9 cellular contexts compared by ENCODE assay signal in genomic region chr17:29136998-29137730, GRCh38. TPM values are rescaled to one million over a fixed set of nuclear protein-coding genes. Genes with fewer than 3 reads are reported as not detected.
DNase-seq lines count a peak whose midpoint lies in the region; ATAC-seq and TF ChIP-seq lines count a peak whose summit lies in the region.
"Had no signal": no experiment of that assay in that cellular context is flagged by ENCODE, and none has a peak within 500 bp of the region (broad histone marks: within the 10 kb centered on the region; RNA-seq: fewer than 3 reads in every experiment).

No MANE protein-coding gene starts in this region.

- peak overlapping the region; percentile 92 for H3K4me3 Mint-ChIP-seq in activated CD8-positive, alpha-beta T cell treated with anti-CD3 and anti-CD28 coated beads, Interleukin-2, amount 10 ng/mL, durations not matched to agents 7 days and 5 days
- H3K4me3 Mint-ChIP-seq in immature natural killer cell = peak overlapping the region in 3 of 5 donors; percentile 2 to 90 (median 54)

- H3K27me3 ChIP-seq in AG04450 (ENCODE audit: control insufficient read depth, insufficient read depth, low read length) = no peaks in the 10 kb centered on the region

- peaks cover 28% of the 10 kb centered on the region for H3K36me3 Mint-ChIP-seq in activated CD8-positive, alpha-beta T cell treated with anti-CD3 and anti-CD28 coated beads, Interleukin-2, amount 10 ng/mL, durations not matched to agents 7 days and 5 days (ENCODE audit: low read depth)
- peaks cover 0 to 4% (median 0%) of the 10 kb centered on the region in 3 donors for H3K36me3 Mint-ChIP-seq in immature natural killer cell

- no peak for ATAC-seq in activated CD8-positive, alpha-beta T cell treated with anti-CD3 and anti-CD28 coated beads, Interleukin-2, amount 10 ng/mL, durations not matched to agents 7 days and 5 days
- ATAC-seq in HG02852 (IDR thresholded peaks at IDR 0.05; ENCODE audit: unreplicated experiment) = no peak

- H3K4me1 Mint-ChIP-seq in activated CD8-positive, alpha-beta T cell treated with anti-CD3 and anti-CD28 coated beads, Interleukin-2, amount 10 ng/mL, durations not matched to agents 7 days and 5 days (ENCODE audit: low read depth) = peaks cover 62% of the 10 kb centered on the region
- H3K4me1 Mint-ChIP-seq in immature natural killer cell = peaks cover 52 to 59% of the 10 kb centered on the region in 2 donors

- H3K27me3 Mint-ChIP-seq in activated CD8-positive, alpha-beta T cell treated with anti-CD3 and anti-CD28 coated beads, Interleukin-2, amount 10 ng/mL, durations not matched to agents 7 days and 5 days (ENCODE audit: low read depth) = no peaks in the 10 kb centered on the region
- peaks cover 0 to 3% (median 0%) of the 10 kb centered on the region in 3 donors for H3K27me3 Mint-ChIP-seq in immature natural killer cell (ENCODE audit: low read depth in 3 of 3)

- no peaks in the 10 kb centered on the region for H3K9me3 ChIP-seq in AG04450 (ENCODE audit: control insufficient read depth, insufficient read depth, low read length)

- no peaks in the 10 kb centered on the region for H3K9me3 Mint-ChIP-seq in activated CD8-positive, alpha-beta T cell treated with anti-CD3 and anti-CD28 coated beads, Interleukin-2, amount 10 ng/mL, durations not matched to agents 7 days and 5 days (ENCODE audit: insufficient read depth)
- no peaks in the 10 kb centered on the region for H3K9me3 Mint-ChIP-seq in immature natural killer cell

- no peak overlapping the region for H3K4me3 ChIP-seq in AG04450 (ENCODE audit: low read depth, low read length)

- peak overlapping the region; percentile 98 for H3K27ac Mint-ChIP-seq in activated CD8-positive, alpha-beta T cell treated with anti-CD3 and anti-CD28 coated beads, Interleukin-2, amount 10 ng/mL, durations not matched to agents 7 days and 5 days
- H3K27ac Mint-ChIP-seq in immature natural killer cell = peak overlapping the region in 5 of 6 donors; percentile 92 to 99 (median 97)

- DNase-seq in AG04450 (ENCODE audit: low read depth, low spot score) (no peak), EL (peak; percentile 67), immature natural killer cell (no peak), RWPE1 (ENCODE audit: low spot score) (no peak), GM10248 (ENCODE audit: extremely low spot score) (no peak), NCI-H128 (lab: John Stamatoyannopoulos, UW; ENCODE audit: unreplicated experiment) (no peak)
- no peak for DNase-seq in activated CD8-positive, alpha-beta T cell treated with anti-CD3 and anti-CD28 coated beads, Interleukin-2, amount 10 ng/mL, durations not matched to agents 7 days and 5 days
- DNase-seq: midbrain had no signal

- no peak for TF ChIP-seq CTCF in AG04450 (IDR thresholded peaks at IDR 0.05; ENCODE audit: low read depth, low read length)
- no peak for TF ChIP-seq CTCF in RWPE1 (conservative IDR thresholded peaks at IDR 0.05; ENCODE audit: low read depth)
- TF ChIP-seq CTCF in GM10248 (IDR thresholded peaks at IDR 0.05; ENCODE audit: control extremely low read depth, extremely low read depth, low read depth, missing control alignments) = no peak

- H3K27ac ChIP-seq in AG04450 (ENCODE audit: low read depth, low read length) = peak overlapping the region; percentile 11
- H3K27ac ChIP-seq in RWPE1 = no peak overlapping the region

- POLR2A ChIA-PET in AG04450 (lab: Yijun Ruan, JAX) (interaction anchor here (0.5 to 1.0 kb wide), 4 partner anchors 13 to 117 kb away, joined by 3 to 6 read pairs (median 4); partner anchors contain the start of gene MYO18A), RWPE1 (lab: Yijun Ruan, JAX; ENCODE audit: low non-redundant PET) (no interaction called here), GM10248 (lab: Yijun Ruan, JAX) (no interaction called here)
- POLR2A ChIA-PET in activated CD8-positive, alpha-beta T cell treated with anti-CD3 and anti-CD28 coated beads, Interleukin-2, amount 10 ng/mL, durations not matched to agents 7 days and 5 days (lab: Charles Lee) = interaction anchor here (1.2 kb wide), 1 partner anchor 157 kb away, joined by 3 read pairs; the partner anchor contains the start of gene NUFIP2

- CTCF ChIA-PET in AG04450 (lab: Charles Lee) = interaction anchor here (1.1 to 5.0 kb wide), 6 partner anchors 8 to 83 kb away, joined by 3 to 29 read pairs (median 6); no protein-coding TSS in a partner anchor
- CTCF ChIA-PET in activated CD8-positive, alpha-beta T cell treated with anti-CD3 and anti-CD28 coated beads, Interleukin-2, amount 10 ng/mL, durations not matched to agents 7 days and 5 days (lab: Charles Lee) = interaction anchor here (1.0 to 20.1 kb wide), 10 partner anchors 8 to 455 kb away, joined by 3 to 414 read pairs (median 11); partner anchors contain the start of genes ANKRD13B and MYO18A
- CTCF ChIA-PET in RWPE1 (lab: Yijun Ruan, JAX) = interaction anchor here (0.8 to 2.5 kb wide), 4 partner anchors 10 to 154 kb away, joined by 3 to 9 read pairs (median 5); no protein-coding TSS in a partner anchor
- CTCF ChIA-PET in GM10248 (lab: Yijun Ruan, JAX) = interaction anchor here (0.9 to 4.7 kb wide), 12 partner anchors 7 to 233 kb away, joined by 3 to 47 read pairs (median 7); partner anchors contain the start of gene MYO18A

RNA-seq across cellular contexts. Expression of gene MYO18A, which starts 43.0 kb away (rescaled TPM):
- 9.8 and 16.7 TPM in 2 replicates for polyA plus RNA-seq in AG04450 (2011; rRNA removed)
- 40.8 and 50.1 TPM in 2 replicates for polyA minus RNA-seq in AG04450 (2011; rRNA and poly(A)+ RNA removed)
- 10 to 100 TPM; 53.4 to 53.8 TPM for total RNA-seq in activated CD8-positive, alpha-beta T cell treated with anti-CD3 and anti-CD28 coated beads, Interleukin-2, amount 10 ng/mL, durations not matched to agents 7 days and 5 days
- 10 to 100 TPM in 1 of 3 donors, 1 to 10 TPM in 2; 1.5 to 32.5 (median 5.2) TPM for polyA plus RNA-seq in immature natural killer cell

Comparison
In these comparisons a context has a peak if more than half of its experiments do, and no peak if none do; other contexts are left out.
1. POLR2A ChIA-PET loops: an anchor here in AG04450 (0.5 to 1.0 kb wide) and activated CD8-positive, alpha-beta T cell treated with anti-CD3 and anti-CD28 coated beads, Interleukin-2, amount 10 ng/mL, durations not matched to agents 7 days and 5 days (1.2 kb wide); none called in RWPE1 and GM10248.